Comparison of ENCODE assay signal across 9 cellular contexts in the genomic region with DNA sequence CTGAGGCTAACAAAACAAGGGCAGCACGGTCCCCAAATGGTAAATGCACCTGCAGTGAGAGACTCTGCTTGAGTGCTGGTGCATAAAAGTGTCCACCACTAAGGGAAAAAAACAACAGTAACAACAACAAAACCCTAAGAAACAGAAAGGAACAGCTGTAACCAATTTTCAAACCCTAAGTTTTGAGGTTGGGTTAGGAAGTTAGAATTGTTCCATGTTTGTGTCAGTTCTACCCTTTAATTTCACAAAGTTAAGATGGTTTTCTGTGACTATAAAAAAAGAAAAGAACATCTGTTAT.
DNase-seq lines count a peak whose midpoint lies in the region; ATAC-seq and TF ChIP-seq lines count a peak whose summit lies in the region.
"Had no signal": no experiment of that assay in that cellular context is flagged by ENCODE, and none has a peak within 500 bp of the region (broad histone marks: within the 10 kb centered on the region; RNA-seq: fewer than 3 reads in every experiment).

No MANE protein-coding gene starts in this region.

- H3K9me3 Mint-ChIP-seq in CD4-positive, alpha-beta T cell = no peaks in the 10 kb centered on the region
- H3K9me3 Mint-ChIP-seq in WTC11 (peaks cover 3% of the 10 kb centered on the region; the same call in 1 of the 2 replicates), Calu3 (ENCODE audit: low read depth, unreplicated experiment) (no peaks in the 10 kb centered on the region)

- DNase-seq in BE2C (no peak), WTC11 (ENCODE audit: low spot score) (no peak), Calu3 (no peak)
- DNase-seq in CD4-positive, alpha-beta T cell = no peak
- no peak for DNase-seq in activated naive CD4-positive, alpha-beta T cell (lab: John Stamatoyannopoulos, UW)

- POLR2A ChIA-PET in CD4-positive, alpha-beta T cell (lab: Charles Lee) = no interaction called here
- POLR2A ChIA-PET in WTC11 (lab: Charles Lee) = no interaction called here

- H3K4me2 ChIP-seq in OCI-LY1 (ENCODE audit: low read length) = peak overlapping the region; percentile 76

- H3K36me3 ChIP-seq in BE2C = no peaks in the 10 kb centered on the region
- 0 out of 2 replicates have a peak, but pooled peaks cover 5% of the 10 kb centered on the region for H3K36me3 ChIP-seq in OCI-LY1 (ENCODE audit: insufficient read depth, low read length)

- intact Hi-C loops in CD4-positive, alpha-beta T cell (cut with DNase I, micrococcal nuclease) = no loop called here
- intact Hi-C loops in Calu3 (cut with micrococcal nuclease; ENCODE audit: unreplicated experiment) = no loop called here

- H3F3A ChIP-seq in OCI-LY1 (ENCODE audit: insufficient read depth, low read length) = peaks cover 24% of the 10 kb centered on the region

- TF ChIP-seq CTCF in BE2C (IDR thresholded peaks at IDR 0.05; ENCODE audit: low read depth, low read length) (no peak), OCI-LY1 (IDR thresholded peaks at IDR 0.05; ENCODE audit: low read length) (no peak), WTC11 (IDR thresholded peaks at IDR 0.05) (no peak), Calu3 (IDR thresholded peaks at IDR 0.05; ENCODE audit: unreplicated experiment) (no peak)
- TF ChIP-seq CTCF in CD4-positive, alpha-beta T cell (IDR thresholded peaks at IDR 0.05) = no peak

- H3K27me3 Mint-ChIP-seq in CD4-positive, alpha-beta T cell = no peaks in the 10 kb centered on the region
- no peaks in the 10 kb centered on the region for H3K27me3 Mint-ChIP-seq in WTC11 (ENCODE audit: low read depth)
- H3K27me3 Mint-ChIP-seq in Calu3 (ENCODE audit: unreplicated experiment) = no peaks in the 10 kb centered on the region
- H3K27me3 Mint-ChIP-seq: activated naive CD8-positive, alpha-beta T cell had no signal

- no peak overlapping the region for H3K27ac Mint-ChIP-seq in CD4-positive, alpha-beta T cell
- H3K27ac Mint-ChIP-seq in WTC11 (no peak overlapping the region), Calu3 (ENCODE audit: unreplicated experiment) (no peak overlapping the region)
- H3K27ac Mint-ChIP-seq: activated naive CD8-positive, alpha-beta T cell had no signal

- peak overlapping the region; percentile 95 for H3K27ac ChIP-seq in OCI-LY1 (ENCODE audit: low read depth, low read length, poor library complexity, severe bottlenecking)
- no peak overlapping the region for H3K27ac ChIP-seq in CD4-positive, alpha-beta T cell (ENCODE audit: low read depth, low read length)

- ATAC-seq in GM19455 (IDR thresholded peaks at IDR 0.05; ENCODE audit: unreplicated experiment) (peak; percentile 64), HG03025 (IDR thresholded peaks at IDR 0.05; ENCODE audit: low FRiP score, unreplicated experiment) (peak; percentile 79), WTC11 (no peak)
- ATAC-seq in CD4-positive, alpha-beta T cell (ENCODE audit: poor library complexity) = no peak

- peaks cover 6% of the 10 kb centered on the region for H3K4me1 ChIP-seq in BE2C
- H3K4me1 ChIP-seq in OCI-LY1 (ENCODE audit: insufficient read depth, low read length, severe bottlenecking) = peaks cover 65% of the 10 kb centered on the region

- H3K36me3 Mint-ChIP-seq in CD4-positive, alpha-beta T cell (ENCODE audit: low read depth) = no peaks in the 10 kb centered on the region
- H3K36me3 Mint-ChIP-seq in WTC11 (no peaks in the 10 kb centered on the region), Calu3 (ENCODE audit: insufficient read depth, unreplicated experiment) (no peaks in the 10 kb centered on the region)
- H3K36me3 Mint-ChIP-seq: activated naive CD8-positive, alpha-beta T cell had no signal

- H3K9ac ChIP-seq in OCI-LY1 (ENCODE audit: low read length) = peak overlapping the region; percentile 60

- H3K4me1 Mint-ChIP-seq in CD4-positive, alpha-beta T cell (ENCODE audit: low read depth) = peaks cover 8% of the 10 kb centered on the region
- peaks cover 13% of the 10 kb centered on the region for H3K4me1 Mint-ChIP-seq in WTC11
- no peaks in the 10 kb centered on the region for H3K4me1 Mint-ChIP-seq in Calu3 (ENCODE audit: low read depth, unreplicated experiment)

- BruUV-seq in Calu3 (replicated peaks; lab: Mats Ljungman, UMichigan) = no TSS peak

- no peak overlapping the region for H2AFZ ChIP-seq in OCI-LY1 (ENCODE audit: low read length)

- no peaks in the 10 kb centered on the region for H3K9me3 ChIP-seq in BE2C
- peaks cover 5% of the 10 kb centered on the region for H3K9me3 ChIP-seq in OCI-LY1 (ENCODE audit: low read length)
- no peaks in the 10 kb centered on the region for H3K9me3 ChIP-seq in CD4-positive, alpha-beta T cell (ENCODE audit: control insufficient read depth, low read length)

- CTCF ChIA-PET in CD4-positive, alpha-beta T cell (lab: Charles Lee) = no interaction called here
- CTCF ChIA-PET in WTC11 (lab: Charles Lee) = interaction anchor here (0.6 kb wide), 1 partner anchor 23 kb away, joined by 3 read pairs; no protein-coding TSS in a partner anchor
- CTCF ChIA-PET in Calu3 (lab: Charles Lee) = no interaction called here

- H3K27me3 ChIP-seq in BE2C = no peaks in the 10 kb centered on the region
- H3K27me3 ChIP-seq in OCI-LY1 (ENCODE audit: insufficient read depth, low read length) = no peaks in the 10 kb centered on the region
- H3K27me3 ChIP-seq in CD4-positive, alpha-beta T cell (ENCODE audit: control insufficient read depth, insufficient read depth, low read length) = no peaks in the 10 kb centered on the region

- H3K4me3 ChIP-seq in BE2C (ENCODE audit: low read depth, low read length) (peak overlapping the region; percentile 76), OCI-LY1 (ENCODE audit: low read depth, low read length, poor library complexity, severe bottlenecking) (peak overlapping the region; percentile 55)

- H3K4me3 Mint-ChIP-seq in CD4-positive, alpha-beta T cell = no peak overlapping the region
- H3K4me3 Mint-ChIP-seq in WTC11 = no peak overlapping the region
- no peak overlapping the region for H3K4me3 Mint-ChIP-seq in Calu3 (ENCODE audit: low read depth, unreplicated experiment)
- H3K4me3 Mint-ChIP-seq: activated naive CD8-positive, alpha-beta T cell had no signal

- H4K20me1 ChIP-seq in OCI-LY1 (ENCODE audit: insufficient read depth, low read length) = no peaks in the 10 kb centered on the region

- H3K79me2 ChIP-seq in OCI-LY1 (ENCODE audit: insufficient read depth, low read length) = no peaks in the 10 kb centered on the region

- H3K9me2 ChIP-seq in OCI-LY1 (ENCODE audit: low read depth, low read length) = no peaks in the 10 kb centered on the region

TF ChIP-seq in WTC11, 78 proteins besides CTCF, POLR2A, EP300 and RAD21:
- TF ChIP-seq, protein P1, sequence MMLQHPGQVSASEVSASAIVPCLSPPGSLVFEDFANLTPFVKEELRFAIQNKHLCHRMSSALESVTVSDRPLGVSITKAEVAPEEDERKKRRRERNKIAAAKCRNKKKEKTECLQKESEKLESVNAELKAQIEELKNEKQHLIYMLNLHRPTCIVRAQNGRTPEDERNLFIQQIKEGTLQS (CRISPR knock-in tag; conservative IDR thresholded peaks at IDR 0.05) = no peak
- no peak for TF ChIP-seq EMX1 (CRISPR knock-in tag; IDR thresholded peaks at IDR 0.05)
- TF ChIP-seq, protein P2, sequence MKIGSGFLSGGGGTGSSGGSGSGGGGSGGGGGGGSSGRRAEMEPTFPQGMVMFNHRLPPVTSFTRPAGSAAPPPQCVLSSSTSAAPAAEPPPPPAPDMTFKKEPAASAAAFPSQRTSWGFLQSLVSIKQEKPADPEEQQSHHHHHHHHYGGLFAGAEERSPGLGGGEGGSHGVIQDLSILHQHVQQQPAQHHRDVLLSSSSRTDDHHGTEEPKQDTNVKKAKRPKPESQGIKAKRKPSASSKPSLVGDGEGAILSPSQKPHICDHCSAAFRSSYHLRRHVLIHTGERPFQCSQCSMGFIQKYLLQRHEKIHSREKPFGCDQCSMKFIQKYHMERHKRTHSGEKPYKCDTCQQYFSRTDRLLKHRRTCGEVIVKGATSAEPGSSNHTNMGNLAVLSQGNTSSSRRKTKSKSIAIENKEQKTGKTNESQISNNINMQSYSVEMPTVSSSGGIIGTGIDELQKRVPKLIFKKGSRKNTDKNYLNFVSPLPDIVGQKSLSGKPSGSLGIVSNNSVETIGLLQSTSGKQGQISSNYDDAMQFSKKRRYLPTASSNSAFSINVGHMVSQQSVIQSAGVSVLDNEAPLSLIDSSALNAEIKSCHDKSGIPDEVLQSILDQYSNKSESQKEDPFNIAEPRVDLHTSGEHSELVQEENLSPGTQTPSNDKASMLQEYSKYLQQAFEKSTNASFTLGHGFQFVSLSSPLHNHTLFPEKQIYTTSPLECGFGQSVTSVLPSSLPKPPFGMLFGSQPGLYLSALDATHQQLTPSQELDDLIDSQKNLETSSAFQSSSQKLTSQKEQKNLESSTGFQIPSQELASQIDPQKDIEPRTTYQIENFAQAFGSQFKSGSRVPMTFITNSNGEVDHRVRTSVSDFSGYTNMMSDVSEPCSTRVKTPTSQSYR (CRISPR knock-in tag; IDR thresholded peaks at IDR 0.05) = no peak
- TF ChIP-seq, protein P3, sequence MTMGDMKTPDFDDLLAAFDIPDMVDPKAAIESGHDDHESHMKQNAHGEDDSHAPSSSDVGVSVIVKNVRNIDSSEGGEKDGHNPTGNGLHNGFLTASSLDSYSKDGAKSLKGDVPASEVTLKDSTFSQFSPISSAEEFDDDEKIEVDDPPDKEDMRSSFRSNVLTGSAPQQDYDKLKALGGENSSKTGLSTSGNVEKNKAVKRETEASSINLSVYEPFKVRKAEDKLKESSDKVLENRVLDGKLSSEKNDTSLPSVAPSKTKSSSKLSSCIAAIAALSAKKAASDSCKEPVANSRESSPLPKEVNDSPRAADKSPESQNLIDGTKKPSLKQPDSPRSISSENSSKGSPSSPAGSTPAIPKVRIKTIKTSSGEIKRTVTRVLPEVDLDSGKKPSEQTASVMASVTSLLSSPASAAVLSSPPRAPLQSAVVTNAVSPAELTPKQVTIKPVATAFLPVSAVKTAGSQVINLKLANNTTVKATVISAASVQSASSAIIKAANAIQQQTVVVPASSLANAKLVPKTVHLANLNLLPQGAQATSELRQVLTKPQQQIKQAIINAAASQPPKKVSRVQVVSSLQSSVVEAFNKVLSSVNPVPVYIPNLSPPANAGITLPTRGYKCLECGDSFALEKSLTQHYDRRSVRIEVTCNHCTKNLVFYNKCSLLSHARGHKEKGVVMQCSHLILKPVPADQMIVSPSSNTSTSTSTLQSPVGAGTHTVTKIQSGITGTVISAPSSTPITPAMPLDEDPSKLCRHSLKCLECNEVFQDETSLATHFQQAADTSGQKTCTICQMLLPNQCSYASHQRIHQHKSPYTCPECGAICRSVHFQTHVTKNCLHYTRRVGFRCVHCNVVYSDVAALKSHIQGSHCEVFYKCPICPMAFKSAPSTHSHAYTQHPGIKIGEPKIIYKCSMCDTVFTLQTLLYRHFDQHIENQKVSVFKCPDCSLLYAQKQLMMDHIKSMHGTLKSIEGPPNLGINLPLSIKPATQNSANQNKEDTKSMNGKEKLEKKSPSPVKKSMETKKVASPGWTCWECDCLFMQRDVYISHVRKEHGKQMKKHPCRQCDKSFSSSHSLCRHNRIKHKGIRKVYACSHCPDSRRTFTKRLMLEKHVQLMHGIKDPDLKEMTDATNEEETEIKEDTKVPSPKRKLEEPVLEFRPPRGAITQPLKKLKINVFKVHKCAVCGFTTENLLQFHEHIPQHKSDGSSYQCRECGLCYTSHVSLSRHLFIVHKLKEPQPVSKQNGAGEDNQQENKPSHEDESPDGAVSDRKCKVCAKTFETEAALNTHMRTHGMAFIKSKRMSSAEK (CRISPR knock-in tag; IDR thresholded peaks at IDR 0.05; ENCODE audit: borderline replicate concordance) = no peak

Comparison
In these comparisons a context has a peak if more than half of its experiments do, and no peak if none do; other contexts are left out.
1. ATAC-seq: peak in GM19455 (single experiment) and HG03025 (single experiment); none in CD4-positive, alpha-beta T cell (single experiment) and WTC11 (single experiment).